Comparison of ENCODE assay signal across 1 cellular context in the genomic region with DNA sequence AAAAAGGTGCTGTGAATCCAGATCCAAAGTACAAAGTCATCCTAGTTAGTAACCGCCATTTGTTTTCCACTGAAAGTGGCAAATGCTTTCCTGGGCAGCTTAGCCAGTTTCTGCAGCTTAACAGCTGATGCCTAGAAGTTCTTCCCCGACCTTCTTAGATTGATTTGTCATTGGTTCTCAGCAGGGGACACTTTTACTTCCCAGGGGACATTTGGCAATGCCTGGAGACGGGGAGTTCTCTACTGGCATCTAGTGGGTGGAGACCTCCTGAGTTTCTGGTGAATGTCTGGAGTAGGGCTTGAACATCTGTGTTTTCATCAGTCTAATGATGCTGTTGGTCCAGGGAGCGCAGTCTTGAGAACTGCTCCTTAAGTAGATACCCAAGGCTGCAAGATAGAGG.
A peak's percentile ranks its signal among the peaks of the same experiment; 100 is the strongest.
TF ChIP-seq lines count a peak whose summit lies in the region.

No MANE protein-coding gene starts in this region.

TF ChIP-seq in K562, 482 proteins besides CTCF, POLR2A, EP300 and RAD21:
- TF ChIP-seq FOXK2 (conservative IDR thresholded peaks at IDR 0.05 in 1 of 2, IDR thresholded peaks at IDR 0.05 in 1 of 2; ENCODE audit: low read depth in 2 of 2): peak in 1 of 2 experiments; percentile 14; a peak in 1 of 4 replicates
- no peak for TF ChIP-seq NFE2L1 (tag; IDR thresholded peaks at IDR 0.05; ENCODE audit: borderline replicate concordance, low read depth)
- TF ChIP-seq, protein P1, sequence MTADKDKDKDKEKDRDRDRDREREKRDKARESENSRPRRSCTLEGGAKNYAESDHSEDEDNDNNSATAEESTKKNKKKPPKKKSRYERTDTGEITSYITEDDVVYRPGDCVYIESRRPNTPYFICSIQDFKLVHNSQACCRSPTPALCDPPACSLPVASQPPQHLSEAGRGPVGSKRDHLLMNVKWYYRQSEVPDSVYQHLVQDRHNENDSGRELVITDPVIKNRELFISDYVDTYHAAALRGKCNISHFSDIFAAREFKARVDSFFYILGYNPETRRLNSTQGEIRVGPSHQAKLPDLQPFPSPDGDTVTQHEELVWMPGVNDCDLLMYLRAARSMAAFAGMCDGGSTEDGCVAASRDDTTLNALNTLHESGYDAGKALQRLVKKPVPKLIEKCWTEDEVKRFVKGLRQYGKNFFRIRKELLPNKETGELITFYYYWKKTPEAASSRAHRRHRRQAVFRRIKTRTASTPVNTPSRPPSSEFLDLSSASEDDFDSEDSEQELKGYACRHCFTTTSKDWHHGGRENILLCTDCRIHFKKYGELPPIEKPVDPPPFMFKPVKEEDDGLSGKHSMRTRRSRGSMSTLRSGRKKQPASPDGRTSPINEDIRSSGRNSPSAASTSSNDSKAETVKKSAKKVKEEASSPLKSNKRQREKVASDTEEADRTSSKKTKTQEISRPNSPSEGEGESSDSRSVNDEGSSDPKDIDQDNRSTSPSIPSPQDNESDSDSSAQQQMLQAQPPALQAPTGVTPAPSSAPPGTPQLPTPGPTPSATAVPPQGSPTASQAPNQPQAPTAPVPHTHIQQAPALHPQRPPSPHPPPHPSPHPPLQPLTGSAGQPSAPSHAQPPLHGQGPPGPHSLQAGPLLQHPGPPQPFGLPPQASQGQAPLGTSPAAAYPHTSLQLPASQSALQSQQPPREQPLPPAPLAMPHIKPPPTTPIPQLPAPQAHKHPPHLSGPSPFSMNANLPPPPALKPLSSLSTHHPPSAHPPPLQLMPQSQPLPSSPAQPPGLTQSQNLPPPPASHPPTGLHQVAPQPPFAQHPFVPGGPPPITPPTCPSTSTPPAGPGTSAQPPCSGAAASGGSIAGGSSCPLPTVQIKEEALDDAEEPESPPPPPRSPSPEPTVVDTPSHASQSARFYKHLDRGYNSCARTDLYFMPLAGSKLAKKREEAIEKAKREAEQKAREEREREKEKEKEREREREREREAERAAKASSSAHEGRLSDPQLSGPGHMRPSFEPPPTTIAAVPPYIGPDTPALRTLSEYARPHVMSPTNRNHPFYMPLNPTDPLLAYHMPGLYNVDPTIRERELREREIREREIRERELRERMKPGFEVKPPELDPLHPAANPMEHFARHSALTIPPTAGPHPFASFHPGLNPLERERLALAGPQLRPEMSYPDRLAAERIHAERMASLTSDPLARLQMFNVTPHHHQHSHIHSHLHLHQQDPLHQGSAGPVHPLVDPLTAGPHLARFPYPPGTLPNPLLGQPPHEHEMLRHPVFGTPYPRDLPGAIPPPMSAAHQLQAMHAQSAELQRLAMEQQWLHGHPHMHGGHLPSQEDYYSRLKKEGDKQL (CRISPR knock-in tag; IDR thresholded peaks at IDR 0.05; ENCODE audit: borderline replicate concordance): no peak
TF ChIP-seq in K562: peak in this region for 1.
